21 cellular contexts compared by ENCODE assay signal in genomic region chr15:33586791-33587697, GRCh38.
A peak's percentile ranks its signal among the peaks of the same experiment; 100 is the strongest.
DNase-seq lines count a peak whose midpoint lies in the region; ATAC-seq, FAIRE-seq and TF ChIP-seq lines count a peak whose summit lies in the region.
"Had no signal": no experiment of that assay in that cellular context is flagged by ENCODE, and none has a peak within 500 bp of the region (broad histone marks: within the 10 kb centered on the region; RNA-seq: fewer than 3 reads in every experiment).

No MANE protein-coding gene starts in this region.

- H3K36me3 ChIP-seq in K562 (ENCODE audit: control insufficient read depth, insufficient read depth, low read length) (no peaks in the 10 kb centered on the region), trophoblast cell (ENCODE audit: control insufficient read depth in 1 of 2, insufficient read depth in 2 of 2, low read length in 2 of 2) (no peaks in the 10 kb centered on the region)
- H3K36me3 ChIP-seq: Peyer's patch had no signal

- no peak overlapping the region for H2AK5ac ChIP-seq in trophoblast cell (ENCODE audit: low read length)

- H2BK12ac ChIP-seq in trophoblast cell (ENCODE audit: low read length) = peak overlapping the region; percentile 27

- H3K27ac ChIP-seq in K562 (ENCODE audit: extremely low read depth, low read depth, low read length) (no peak overlapping the region), trophoblast cell (ENCODE audit: low read depth, low read length) (peak overlapping the region; percentile 45)
- H3K27ac ChIP-seq: 22Rv1, Peyer's patch had no signal

- H2AFZ ChIP-seq in K562 (ENCODE audit: low read depth, low read length) (no peak overlapping the region), trophoblast cell (ENCODE audit: insufficient read depth, low read length, poor library complexity) (no peak overlapping the region)

- POLR2A ChIA-PET in K562 (lab: Yijun Ruan, JAX) = no interaction called here

- H4K12ac ChIP-seq in trophoblast cell (ENCODE audit: low read depth, low read length) = no peak overlapping the region

- intact Hi-C loops in K562 (cut with micrococcal nuclease) = no loop called here

- TF ChIP-seq RAD21 in K562 (CRISPR knock-in tag; conservative IDR thresholded peaks at IDR 0.05 in 1 of 2, IDR thresholded peaks at IDR 0.05 in 1 of 2) = no peak

- H3K9me3 ChIP-seq in K562 (replicated peaks; ENCODE audit: control insufficient read depth, insufficient read depth, low read depth, low read length) (no peaks in the 10 kb centered on the region), trophoblast cell (ENCODE audit: insufficient read depth, low read depth, low read length) (no peaks in the 10 kb centered on the region)
- H3K9me3 ChIP-seq: Peyer's patch had no signal

- no peak overlapping the region for H3K4ac ChIP-seq in trophoblast cell (ENCODE audit: low read depth, low read length)

- H3K79me2 ChIP-seq in K562 (ENCODE audit: control insufficient read depth, insufficient read depth, low read length) (no peaks in the 10 kb centered on the region), trophoblast cell (ENCODE audit: control insufficient read depth, insufficient read depth, low read length, poor library complexity) (no peaks in the 10 kb centered on the region)

- H3K79me1 ChIP-seq in trophoblast cell (ENCODE audit: low read length) = peaks cover 5% of the 10 kb centered on the region

- TF ChIP-seq EP300 in K562 (IDR thresholded peaks at IDR 0.05; ENCODE audit: low read length) = no peak

- WGBS in K562 (ENCODE audit: insufficient coverage, low coverage, missing lambda C conversion rate) = under 1% methylated on average over 17 of the region's 17 CpGs
- WGBS in trophoblast cell (ENCODE audit: extremely low coverage, insufficient coverage, insufficient read length) = no CpG with 5 or more reads among the region's 17 CpGs

- peak overlapping the region; percentile 36 for H3K14ac ChIP-seq in trophoblast cell (ENCODE audit: low read length)

- peak; percentile 4 for DNase-seq in DMS 273 (lab: John Stamatoyannopoulos, UW; ENCODE audit: unreplicated experiment)
- DNase-seq in DMS 273 treated with DMSO at 0.1 percent for 48 hours (lab: John Stamatoyannopoulos, UW) = no peak
- peak; percentile 57 to 91 for DNase-seq in NCI-H524 (lab: John Stamatoyannopoulos, UW)
- no peak for DNase-seq in K562 (ENCODE audit: extremely low read depth in 1 of 4, low spot score in 3 of 4)
- DNase-seq in trophoblast cell = no peak
- DNase-seq in activated CD8-positive, alpha-beta memory T cell treated with anti-CD3 and anti-CD28 coated beads, Interleukin-2, amount 50 U/mL, for 4 hours = no peak
- DNase-seq in SW 1271 (lab: John Stamatoyannopoulos, UW) = no peak
- DNase-seq: CD8-positive, alpha-beta memory T cell; GDM1; IMR-90; Kasumi-1; NCI-H187; NCI-H446 treated with DMSO at 0.1 percent for 48 hours; Peyer's patch had no signal

- no peaks in the 10 kb centered on the region for H4K20me1 ChIP-seq in K562 (replicated peaks; ENCODE audit: control insufficient read depth, insufficient read depth, low read length)

- peak overlapping the region; percentile 67 for H4K91ac ChIP-seq in trophoblast cell (ENCODE audit: low read depth, low read length)

- no peaks in the 10 kb centered on the region for H3K4me1 ChIP-seq in K562 (replicated peaks in 1 of 2; ENCODE audit: control insufficient read depth in 2 of 2, insufficient read depth in 2 of 2, low read length in 2 of 2)
- H3K4me1 ChIP-seq in trophoblast cell (ENCODE audit: control insufficient read depth in 1 of 2, insufficient read depth in 2 of 2, low read length in 2 of 2) = peaks cover 7% of the 10 kb centered on the region in 2 experiments
- H3K4me1 ChIP-seq: Peyer's patch had no signal

- CTCF ChIA-PET in K562 (lab: Yijun Ruan, JAX; ENCODE audit: low intra/inter-chr PET ratio) = no interaction called here

- no peak for FAIRE-seq in K562 (lab: Jason Lieb, UNC)
- FAIRE-seq: D721Med, GM12878, H1 had no signal

- ATAC-seq in K562 = no peak
- no peak for ATAC-seq in GM21447 (IDR thresholded peaks at IDR 0.05; ENCODE audit: unreplicated experiment)
- ATAC-seq: GM12878, Right ventricle myocardium inferior, SK-N-SH treated with all-trans-retinoic acid at 6 μM for 48 hours had no signal

- BruUV-seq in K562 (replicated peaks; lab: Mats Ljungman, UMichigan) = no TSS peak

- no peak for TF ChIP-seq CTCF in K562 (IDR thresholded peaks at IDR 0.05 in 2 of 3, conservative IDR thresholded peaks at IDR 0.05 in 1 of 3; ENCODE audit: insufficient read depth in 2 of 3, low read depth in 1 of 3, low read length in 3 of 3)

- no peak overlapping the region for H3K4me2 ChIP-seq in K562 (ENCODE audit: insufficient read depth, low read length)
- no peak overlapping the region for H3K4me2 ChIP-seq in trophoblast cell (ENCODE audit: low read length)

- in situ Hi-C loops in K562 (cut with MboI) = no loop called here

- no peak for TF ChIP-seq POLR2A in K562 (conservative IDR thresholded peaks at IDR 0.05)

- peak overlapping the region; percentile 28 for H3K18ac ChIP-seq in trophoblast cell (ENCODE audit: low read length)

- H3K23ac ChIP-seq in trophoblast cell (ENCODE audit: low read length) = no peak overlapping the region

- H3K27me3 ChIP-seq in K562 (ENCODE audit: control insufficient read depth in 2 of 2, insufficient read depth in 2 of 2, low read length in 2 of 2) = peaks cover 0 to 2% of the 10 kb centered on the region in 2 experiments; a peak in 2 of 5 replicates
- no peaks in the 10 kb centered on the region for H3K27me3 ChIP-seq in trophoblast cell (ENCODE audit: insufficient read depth, low read length)
- H3K27me3 ChIP-seq: Peyer's patch had no signal

- no peaks in the 10 kb centered on the region for H3K9me1 ChIP-seq in K562 (ENCODE audit: control insufficient read depth, insufficient read depth, low read length)

- H3K4me3 ChIP-seq in K562 (no peak overlapping the region), trophoblast cell (ENCODE audit: low read depth, low read length) (no peak overlapping the region)
- H3K4me3 ChIP-seq: GM12878, Peyer's patch had no signal

- H4K8ac ChIP-seq in trophoblast cell (ENCODE audit: low read depth, low read length) = no peak overlapping the region

- H2BK120ac ChIP-seq in trophoblast cell (ENCODE audit: insufficient read depth, low read length, poor library complexity) = peak overlapping the region; percentile 57

- peak overlapping the region; percentile 76 for H2BK5ac ChIP-seq in trophoblast cell (ENCODE audit: low read depth, low read length, poor library complexity)

- no peak overlapping the region for H3K9ac ChIP-seq in K562 (ENCODE audit: insufficient read depth in 1 of 2, low read depth in 2 of 2, low read length in 2 of 2)
- no peak overlapping the region for H3K9ac ChIP-seq in trophoblast cell (ENCODE audit: low read length)

TF ChIP-seq in K562, 482 proteins besides CTCF, POLR2A, EP300 and RAD21:
- TF ChIP-seq POLR2B (IDR thresholded peaks at IDR 0.05; ENCODE audit: low read depth, partially characterized antibody) = no peak
- no peak for TF ChIP-seq RNF219 (CRISPR knock-in tag; IDR thresholded peaks at IDR 0.05)
- peak; percentile 64 for TF ChIP-seq RBM25 (IDR thresholded peaks at IDR 0.05; ENCODE audit: low read depth, low read length, severe bottlenecking)
TF ChIP-seq in K562: peak in this region for 1.

Comparison
In these comparisons a context has a peak if more than half of its experiments do, and no peak if none do; other contexts are left out.
1. DNase-seq: peak in DMS 273 (single experiment) and NCI-H524 (2 of 2); none in DMS 273 treated with DMSO at 0.1 percent for 48 hours (single experiment), K562 (0 of 4), trophoblast cell (0 of 2), activated CD8-positive, alpha-beta memory T cell treated with anti-CD3 and anti-CD28 coated beads, Interleukin-2, amount 50 U/mL, for 4 hours (single experiment) and SW 1271 (0 of 2).